1 cellular context compared by ENCODE assay signal in genomic region chr1:247528812-247529474, GRCh38.
TF ChIP-seq lines count a peak whose summit lies in the region.

No MANE protein-coding gene starts in this region.

TF ChIP-seq in K562, 482 proteins besides CTCF, POLR2A, EP300 and RAD21:
- TF ChIP-seq, protein P1, sequence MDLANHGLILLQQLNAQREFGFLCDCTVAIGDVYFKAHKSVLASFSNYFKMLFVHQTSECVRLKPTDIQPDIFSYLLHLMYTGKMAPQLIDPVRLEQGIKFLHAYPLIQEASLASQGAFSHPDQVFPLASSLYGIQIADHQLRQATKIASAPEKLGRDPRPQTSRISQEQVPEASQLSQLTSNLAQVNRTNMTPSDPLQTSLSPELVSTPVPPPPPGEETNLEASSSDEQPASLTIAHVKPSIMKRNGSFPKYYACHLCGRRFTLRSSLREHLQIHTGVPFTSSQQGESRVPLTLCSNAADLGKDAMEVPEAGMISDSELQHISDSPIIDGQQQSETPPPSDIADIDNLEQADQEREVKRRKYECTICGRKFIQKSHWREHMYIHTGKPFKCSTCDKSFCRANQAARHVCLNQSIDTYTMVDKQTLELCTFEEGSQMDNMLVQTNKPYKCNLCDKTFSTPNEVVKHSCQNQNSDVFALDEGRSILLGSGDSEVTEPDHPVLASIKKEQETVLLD (IDR thresholded peaks at IDR 0.05) = no peak
- TF ChIP-seq NBN (IDR thresholded peaks at IDR 0.05; ENCODE audit: low read depth) (no peak), FOSL1 (tag; conservative IDR thresholded peaks at IDR 0.05) (peak; percentile 83), JUND (IDR thresholded peaks at IDR 0.05; ENCODE audit: borderline replicate concordance, low read depth, low read length) (no peak), JUND (tag; IDR thresholded peaks at IDR 0.05; ENCODE audit: borderline replicate concordance, low read depth, low read length) (peak; percentile 29; the same call in 1 of the 3 replicates)
- TF ChIP-seq, protein P2, sequence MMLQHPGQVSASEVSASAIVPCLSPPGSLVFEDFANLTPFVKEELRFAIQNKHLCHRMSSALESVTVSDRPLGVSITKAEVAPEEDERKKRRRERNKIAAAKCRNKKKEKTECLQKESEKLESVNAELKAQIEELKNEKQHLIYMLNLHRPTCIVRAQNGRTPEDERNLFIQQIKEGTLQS (IDR thresholded peaks at IDR 0.05) = peak; percentile 38
- TF ChIP-seq, protein P2 (CRISPR knock-in tag; conservative IDR thresholded peaks at IDR 0.05) = no peak
TF ChIP-seq in K562: peak in this region for 3.
